28 cellular contexts compared by ENCODE assay signal in genomic region chr16:86706726-86707125, GRCh38.
"Had no signal": no experiment of that assay in that cellular context is flagged by ENCODE, and none has a peak within 500 bp of the region (broad histone marks: within the 10 kb centered on the region; RNA-seq: fewer than 3 reads in every experiment).

No MANE protein-coding gene starts in this region.

- H3K36me3 ChIP-seq: ascending aorta, cardiac muscle cell had no signal

- H3K4me1 ChIP-seq: ascending aorta had no signal

- H3K4me3 ChIP-seq: ascending aorta, cardiac muscle cell had no signal

- DNase-seq: activated B cell treated with CpG ODN at 0.5 μM for 24 hours; activated CD4-positive, alpha-beta memory T cell treated with anti-CD3 and anti-CD28 coated beads for 36 hours; activated CD4-positive, alpha-beta T cell treated with anti-CD3 and anti-CD28 coated beads for 4 hours; activated CD4-positive, alpha-beta T cell treated with anti-CD3 and anti-CD28 coated beads, Interleukin-2, amount 10 ng/mL, durations not matched to agents 24 days and 14 days; activated CD4-positive, alpha-beta T cell treated with anti-CD3 and anti-CD28 coated beads, Interleukin-2, amount 50 U/mL, for 1 hour; activated CD4-positive, alpha-beta T cell treated with anti-CD3 and anti-CD28 coated beads, Interleukin-2, amount 50 U/mL, for 4 hours; activated CD4-positive, CD25-positive, alpha-beta regulatory T cell treated with anti-CD3 and anti-CD28 coated beads, Interleukin-2, amount 50 U/mL, for 72 hours; activated CD8-positive, alpha-beta memory T cell treated with anti-CD3 and anti-CD28 coated beads, Interleukin-2, amount 50 U/mL, for 4 hours; activated CD8-positive, alpha-beta T cell treated with anti-CD3 and anti-CD28 coated beads for 36 hours; activated effector memory CD4-positive, alpha-beta T cell treated with Interleukin-2 at 50 U/mL for 16 hours; activated gamma-delta T cell; activated naive CD4-positive, alpha-beta T cell treated with anti-CD3 and anti-CD28 coated beads, Interleukin-2, amount 10 ng/mL, durations not matched to agents 7 days and 5 days; activated naive CD4-positive, alpha-beta T cell treated with Interleukin-2 at 50 U/mL for 16 hours; activated naive CD8-positive, alpha-beta T cell treated with anti-CD3 and anti-CD28 coated beads, Interleukin-2, amount 10 ng/mL, durations not matched to agents 7 days and 5 days; activated naive CD8-positive, alpha-beta T cell treated with anti-CD3 and anti-CD28 coated beads, Interleukin-2, amount 50 U/mL, for 24 hours; activated T-cell treated with anti-CD3 and anti-CD28 coated beads for 4 hours; activated T-cell treated with anti-CD3 and anti-CD28 coated beads, Interleukin-2, amount 50 U/mL, for 24 hours; activated T-cell treated with anti-CD3 and anti-CD28 coated beads, Interleukin-2, amount 50 U/mL, for 48 hours; amygdala; anterior cingulate cortex; caudate nucleus; cerebellar nuclear complex; T-helper 1 cell; T-helper 2 cell; T-helper 9 cell had no signal

- H3K27ac ChIP-seq: ascending aorta, cardiac muscle cell, VCaP had no signal

- H3K27me3 ChIP-seq: ascending aorta, cardiac muscle cell had no signal

- H3K9me3 ChIP-seq: ascending aorta had no signal

- ATAC-seq: activated CD8-positive, alpha-beta T cell treated with anti-CD3 and anti-CD28 coated beads for 36 hours; activated naive CD8-positive, alpha-beta T cell treated with anti-CD3 and anti-CD28 coated beads, Interleukin-2, amount 50 U/mL, for 24 hours had no signal
